ENCODE assay signal across 3 cellular contexts in genomic region chr4:112138538-112138937, GRCh38.
"Had no signal": no experiment of that assay in that cellular context is flagged by ENCODE, and none has a peak within 500 bp of the region (broad histone marks: within the 10 kb centered on the region; RNA-seq: fewer than 3 reads in every experiment).

No MANE protein-coding gene starts in this region.

- DNase-seq: GDM1, GF-D8 had no signal

- ATAC-seq: GM12878 had no signal

- H3K4me3 ChIP-seq: GM12878 had no signal
